ENCODE assay signal across 9 cellular contexts in the genomic region with DNA sequence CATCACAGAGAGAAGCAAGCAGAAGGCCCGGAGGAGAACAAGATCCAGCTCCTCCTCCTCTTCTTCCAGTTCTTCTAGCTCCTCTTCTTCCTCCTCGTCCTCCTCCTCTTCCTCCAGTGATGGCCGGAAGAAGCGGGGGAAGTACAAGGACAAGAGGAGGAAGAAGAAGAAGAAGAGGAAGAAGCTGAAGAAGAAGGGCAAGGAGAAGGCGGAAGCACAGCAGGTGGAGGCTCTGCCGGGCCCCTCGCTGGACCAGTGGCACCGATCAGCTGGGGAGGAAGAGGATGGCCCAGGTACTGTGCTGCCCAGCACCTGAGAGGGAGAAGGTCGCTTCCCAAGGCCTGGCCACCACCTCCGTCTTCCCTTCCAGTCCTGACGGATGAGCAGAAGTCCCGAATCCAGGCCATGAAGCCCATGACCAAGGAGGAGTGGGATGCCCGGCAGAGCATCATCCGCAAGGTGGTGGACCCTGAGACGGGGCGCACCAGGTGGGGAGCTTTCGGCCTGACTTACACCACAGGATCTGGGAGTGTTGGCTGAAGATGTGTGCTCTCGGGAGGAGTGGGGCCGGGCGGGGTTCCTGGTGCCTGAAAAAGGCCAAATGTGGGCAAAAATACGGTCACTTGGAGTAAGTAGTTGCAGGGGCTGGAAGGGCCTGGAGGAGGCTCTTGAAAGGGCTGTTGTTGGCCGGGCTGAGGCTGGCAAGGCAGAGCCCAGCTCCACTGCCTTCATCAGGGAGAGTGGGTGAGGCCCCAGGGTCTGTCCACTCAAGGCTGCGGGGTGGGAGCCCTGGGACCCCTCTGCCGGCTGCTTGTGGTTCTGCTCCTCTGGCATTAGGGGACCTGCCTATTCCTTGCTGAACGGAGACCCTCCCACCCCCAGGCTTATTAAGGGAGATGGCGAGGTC. TPM values are rescaled to one million over a fixed set of nuclear protein-coding genes. Genes with fewer than 3 reads are reported as not detected.
DNase-seq lines count a peak whose midpoint lies in the region; ATAC-seq and TF ChIP-seq lines count a peak whose summit lies in the region.
"Had no signal": no experiment of that assay in that cellular context is flagged by ENCODE, and none has a peak within 500 bp of the region (broad histone marks: within the 10 kb centered on the region; RNA-seq: fewer than 3 reads in every experiment).

No MANE protein-coding gene starts in this region.

- H3K9me3 Mint-ChIP-seq in stimulated activated effector memory CD8-positive, alpha-beta T cell treated with anti-CD3 and anti-CD28 coated beads, Interleukin-12 subunit alpha, Interleukin-12 subunit beta, amount 100 ng/mL, for 72 hours = no peaks in the 10 kb centered on the region

- H3K4me1 Mint-ChIP-seq in stimulated activated effector memory CD8-positive, alpha-beta T cell treated with anti-CD3 and anti-CD28 coated beads, Interleukin-12 subunit alpha, Interleukin-12 subunit beta, amount 100 ng/mL, for 72 hours = peaks cover 42% of the 10 kb centered on the region

- ATAC-seq in stimulated activated effector memory CD8-positive, alpha-beta T cell treated with anti-CD3 and anti-CD28 coated beads, Interleukin-12 subunit alpha, Interleukin-12 subunit beta, amount 100 ng/mL, for 72 hours = no peak

- H3K4me1 ChIP-seq in HUES6 (ENCODE audit: control insufficient read depth, insufficient read depth, low read length) (peaks cover 23% of the 10 kb centered on the region), hepatocyte (ENCODE audit: insufficient read depth) (peaks cover 36% of the 10 kb centered on the region)

- H3K4me2 ChIP-seq in hepatocyte = peak overlapping the region; percentile 97

- H3K4me3 ChIP-seq in HUES6 (ENCODE audit: low read depth, low read length) (peak overlapping the region; percentile 89), WERI-Rb-1 (ENCODE audit: low read depth, low read length) (peak overlapping the region; percentile 48), hepatocyte (peak overlapping the region; percentile 100)

- H3K36me3 ChIP-seq in HUES6 (ENCODE audit: control insufficient read depth, insufficient read depth, low read length) = peaks cover 40% of the 10 kb centered on the region
- peaks cover 31% of the 10 kb centered on the region for H3K36me3 ChIP-seq in WERI-Rb-1
- no peaks in the 10 kb centered on the region for H3K36me3 ChIP-seq in hepatocyte (replicated peaks; ENCODE audit: insufficient read depth, low read depth)

- peaks cover 55% of the 10 kb centered on the region for H3K79me2 ChIP-seq in hepatocyte

- H3K4me3 Mint-ChIP-seq in stimulated activated effector memory CD8-positive, alpha-beta T cell treated with anti-CD3 and anti-CD28 coated beads, Interleukin-12 subunit alpha, Interleukin-12 subunit beta, amount 100 ng/mL, for 72 hours = peak overlapping the region; percentile 86

- DNase-seq in WERI-Rb-1 (no peak), hepatocyte (ENCODE audit: low spot score) (no peak), HuH-7 (ENCODE audit: low spot score) (no peak), NCI-H446 (lab: John Stamatoyannopoulos, UW) (no peak), occipital lobe (lab: John Stamatoyannopoulos, UW) (no peak), DMS 273 (lab: John Stamatoyannopoulos, UW; ENCODE audit: unreplicated experiment) (no peak)
- DNase-seq in stimulated activated effector memory CD8-positive, alpha-beta T cell treated with anti-CD3 and anti-CD28 coated beads, Interleukin-12 subunit alpha, Interleukin-12 subunit beta, amount 100 ng/mL, for 72 hours (ENCODE audit: low spot score in 2 of 2) = no peak
- DNase-seq: NCI-H1694 had no signal

- H3K9me2 ChIP-seq in hepatocyte (replicated peaks; ENCODE audit: insufficient read depth) = no peaks in the 10 kb centered on the region

- H3K27me3 ChIP-seq in HUES6 (ENCODE audit: control insufficient read depth, insufficient read depth, low read length) (no peaks in the 10 kb centered on the region), WERI-Rb-1 (ENCODE audit: insufficient read depth, low read depth, severe bottlenecking) (no peaks in the 10 kb centered on the region), hepatocyte (no peaks in the 10 kb centered on the region)

- peak overlapping the region; percentile 91; the same call in 1 of the 2 replicates for H3K27ac ChIP-seq in HUES6 (ENCODE audit: low read depth, low read length)
- no peak overlapping the region for H3K27ac ChIP-seq in WERI-Rb-1
- no peak overlapping the region for H3K27ac ChIP-seq in hepatocyte

- TF ChIP-seq CTCF in WERI-Rb-1 (IDR thresholded peaks at IDR 0.05; ENCODE audit: low read depth, low read length) = no peak
- TF ChIP-seq CTCF in hepatocyte (IDR thresholded peaks at IDR 0.05; ENCODE audit: poor library complexity) = no peak

- peak overlapping the region; percentile 91 for H3K27ac Mint-ChIP-seq in stimulated activated effector memory CD8-positive, alpha-beta T cell treated with anti-CD3 and anti-CD28 coated beads, Interleukin-12 subunit alpha, Interleukin-12 subunit beta, amount 100 ng/mL, for 72 hours

- H2AFZ ChIP-seq in hepatocyte = no peak overlapping the region

- 85% methylated on average over 26 of the region's 26 CpGs for WGBS in hepatocyte (ENCODE audit: low lambda C conversion rate, missing lambda C conversion rate)

- H3K36me3 Mint-ChIP-seq in stimulated activated effector memory CD8-positive, alpha-beta T cell treated with anti-CD3 and anti-CD28 coated beads, Interleukin-12 subunit alpha, Interleukin-12 subunit beta, amount 100 ng/mL, for 72 hours = peaks cover 33% of the 10 kb centered on the region

- H3K9me3 ChIP-seq in HUES6 (ENCODE audit: control insufficient read depth, insufficient read depth, low read depth, low read length) = no peaks in the 10 kb centered on the region
- no peaks in the 10 kb centered on the region for H3K9me3 ChIP-seq in WERI-Rb-1 (ENCODE audit: severe bottlenecking)
- H3K9me3 ChIP-seq in hepatocyte (ENCODE audit: low read depth) = no peaks in the 10 kb centered on the region

- H3K9ac ChIP-seq in HUES6 (ENCODE audit: low read length) = peak overlapping the region; percentile 95

- no peaks in the 10 kb centered on the region for H4K20me1 ChIP-seq in hepatocyte (ENCODE audit: insufficient read depth, poor library complexity, severe bottlenecking)

RNA-seq across cellular contexts. Expression of a gene that starts 1.4 kb away (rescaled TPM):
- total RNA-seq in hepatocyte (131 and 138 TPM in 2 replicates), occipital lobe (26.7 TPM)
- 248 and 284 TPM in 2 replicates for polyA plus RNA-seq in hepatocyte

RNA-seq across cellular contexts. Expression of a gene that starts 6.8 kb away (rescaled TPM):
- 11.4 and 13.4 TPM in 2 replicates for total RNA-seq in hepatocyte
- polyA plus RNA-seq in hepatocyte = 23.9 and 26.5 TPM in 2 replicates
- total RNA-seq in occipital lobe = 3.3 TPM

RNA-seq across cellular contexts. Expression of a gene that starts 15.6 kb away (rescaled TPM):
- total RNA-seq in hepatocyte (3.9 and 4.4 TPM in 2 replicates), occipital lobe (21.2 TPM)
- polyA plus RNA-seq in hepatocyte = 5.5 and 7.3 TPM in 2 replicates

Comparison
In these comparisons a context has a peak if more than half of its experiments do, and no peak if none do; other contexts are left out.
1. H3K4me3 ChIP-seq: peak in every context shown above with its lines; median percentile 100 in hepatocyte; 89 in HUES6; 48 in WERI-Rb-1.